35 cellular contexts compared by ENCODE assay signal in the genomic region with DNA sequence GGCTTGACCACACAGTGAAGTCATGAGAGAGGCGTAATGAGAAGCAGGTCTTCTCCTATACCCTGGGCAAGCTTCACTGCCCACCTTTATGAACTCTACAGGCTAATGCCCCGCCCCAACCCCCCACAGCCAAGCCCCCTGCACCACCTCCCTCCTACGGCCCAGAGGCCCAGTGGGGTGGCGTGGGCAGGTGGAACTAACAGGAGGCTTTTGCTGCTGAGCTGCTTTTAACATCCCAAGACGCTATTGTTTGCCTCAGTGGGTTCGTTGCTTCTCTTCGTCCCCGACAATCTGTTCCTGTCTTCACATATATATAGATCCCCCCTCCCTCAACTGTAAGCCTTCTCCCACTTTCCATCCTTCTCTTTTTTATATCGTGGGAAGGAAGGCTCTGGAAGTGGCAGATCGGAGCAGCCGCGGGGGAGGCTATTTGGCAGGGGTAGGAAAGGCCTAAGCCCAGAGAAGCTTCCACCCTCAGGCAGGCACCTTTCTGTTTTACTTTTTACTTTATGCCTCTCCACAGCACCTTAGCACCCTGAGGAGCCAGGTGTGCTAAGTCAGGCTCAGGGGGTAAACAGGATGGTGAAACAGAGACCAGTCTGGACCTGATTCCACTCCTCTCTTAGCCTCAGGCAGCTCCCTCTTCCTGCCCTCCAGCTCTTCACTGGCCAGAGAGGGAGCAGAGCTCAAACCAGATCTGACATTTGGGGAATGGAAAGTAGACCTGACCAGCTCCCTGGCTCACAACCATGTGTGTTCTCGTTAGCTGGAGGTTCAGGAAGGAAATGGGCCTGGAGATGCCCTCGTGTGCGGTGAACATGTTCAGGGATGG. TPM values are rescaled to one million over a fixed set of nuclear protein-coding genes. Genes with fewer than 3 reads are reported as not detected.
DNase-seq lines count a peak whose midpoint lies in the region; ATAC-seq and TF ChIP-seq lines count a peak whose summit lies in the region.
"Had no signal": no experiment of that assay in that cellular context is flagged by ENCODE, and none has a peak within 500 bp of the region (broad histone marks: within the 10 kb centered on the region; RNA-seq: fewer than 3 reads in every experiment).

No MANE protein-coding gene starts in this region.

- DNase-seq in activated naive CD8-positive, alpha-beta T cell treated with anti-CD3 and anti-CD28 coated beads for 36 hours: no peak
- no peak for DNase-seq in activated naive CD8-positive, alpha-beta T cell treated with anti-CD3 and anti-CD28 coated beads, Interleukin-2, amount 50 U/mL, for 24 hours
- peak; percentile 33 for DNase-seq in mammary epithelial cell
- DNase-seq in nephron progenitor cell: no peak
- no peak for DNase-seq in NCI-H1694 (lab: John Stamatoyannopoulos, UW)
- no peak for DNase-seq in NCI-H187 treated with DMSO at 0.1 percent for 48 hours (lab: John Stamatoyannopoulos, UW)
- DNase-seq in HAP-1 (ENCODE audit: low spot score in 2 of 2): no peak
- DNase-seq: activated CD8-positive, alpha-beta T cell treated with anti-CD3 and anti-CD28 coated beads for 36 hours; activated gamma-delta T cell treated with Interleukin-2 at 50 U/mL for 16 hours; CD4-positive, alpha-beta T cell; central memory CD4-positive, alpha-beta T cell; DND-41; foreskin fibroblast; GF-D8; GM23248; HFFc6; islet precursor cell; left ventricle myocardium superior; naive thymus-derived CD8-positive, alpha-beta T cell; NCI-H1092 treated with DMSO at 0.1 percent for 48 hours; NCI-H187; NCI-H2171 treated with DMSO at 0.1 percent for 48 hours; NCI-H510A; stimulated activated naive CD4-positive, alpha-beta T cell treated with Interleukin-2 at 50 U/mL for 16 hours; T-helper 1 cell; uterus had no signal

- peak overlapping the region; percentile 45 for H3K27ac Mint-ChIP-seq in activated naive CD8-positive, alpha-beta T cell treated with anti-CD3 and anti-CD28 coated beads for 36 hours
- no peak overlapping the region for H3K27ac Mint-ChIP-seq in activated naive CD8-positive, alpha-beta T cell treated with anti-CD3 and anti-CD28 coated beads, Interleukin-2, amount 50 U/mL, for 24 hours
- peak overlapping the region; percentile 55 for H3K27ac Mint-ChIP-seq in nephron progenitor cell
- H3K27ac Mint-ChIP-seq: activated CD8-positive, alpha-beta T cell treated with anti-CD3 and anti-CD28 coated beads for 36 hours; CD4-positive, alpha-beta T cell; HFFc6; mesothelial cell of epicardium had no signal

- no peak overlapping the region for H3K27ac ChIP-seq in mammary epithelial cell (ENCODE audit: insufficient read depth, low read depth, low read length)
- peak overlapping the region; percentile 67 for H3K27ac ChIP-seq in temporal lobe (ENCODE audit: low read depth, low read length)
- H3K27ac ChIP-seq: A549, esophagus muscularis mucosa, GM23248, SK-N-MC, skin epidermis, thoracic aorta, uterus had no signal

- H3K27me3 ChIP-seq in mammary epithelial cell (ENCODE audit: insufficient read depth, low read length) (no peaks in the 10 kb centered on the region), HAP-1 (ENCODE audit: low read depth) (no peaks in the 10 kb centered on the region)
- H3K27me3 ChIP-seq: esophagus muscularis mucosa, uterus had no signal

- no peak overlapping the region for H2AFZ ChIP-seq in mammary epithelial cell (ENCODE audit: low read depth, low read length)
- H2AFZ ChIP-seq: GM23248 had no signal

- H3K4me3 Mint-ChIP-seq in activated naive CD8-positive, alpha-beta T cell treated with anti-CD3 and anti-CD28 coated beads for 36 hours: no peak overlapping the region
- no peak overlapping the region for H3K4me3 Mint-ChIP-seq in activated naive CD8-positive, alpha-beta T cell treated with anti-CD3 and anti-CD28 coated beads, Interleukin-2, amount 50 U/mL, for 24 hours
- H3K4me3 Mint-ChIP-seq in nephron progenitor cell: no peak overlapping the region
- H3K4me3 Mint-ChIP-seq: activated CD8-positive, alpha-beta T cell treated with anti-CD3 and anti-CD28 coated beads for 36 hours; CD4-positive, alpha-beta T cell; HFFc6; mesothelial cell of epicardium; naive thymus-derived CD8-positive, alpha-beta T cell had no signal

- ATAC-seq in activated naive CD8-positive, alpha-beta T cell treated with anti-CD3 and anti-CD28 coated beads, Interleukin-2, amount 50 U/mL, for 24 hours: no peak
- ATAC-seq: A549; activated CD4-positive, CD25-positive, alpha-beta regulatory T cell treated with anti-CD3 and anti-CD28 coated beads, Interleukin-2, amount 50 U/mL, for 24 hours; activated CD8-positive, alpha-beta T cell treated with anti-CD3 and anti-CD28 coated beads for 36 hours; left ventricle myocardium superior; naive thymus-derived CD8-positive, alpha-beta T cell had no signal

- no peaks in the 10 kb centered on the region for H3K9me3 Mint-ChIP-seq in activated naive CD8-positive, alpha-beta T cell treated with anti-CD3 and anti-CD28 coated beads for 36 hours
- no peaks in the 10 kb centered on the region for H3K9me3 Mint-ChIP-seq in activated naive CD8-positive, alpha-beta T cell treated with anti-CD3 and anti-CD28 coated beads, Interleukin-2, amount 50 U/mL, for 24 hours
- H3K9me3 Mint-ChIP-seq in nephron progenitor cell: no peaks in the 10 kb centered on the region
- H3K9me3 Mint-ChIP-seq: activated CD8-positive, alpha-beta T cell treated with anti-CD3 and anti-CD28 coated beads for 36 hours; CD4-positive, alpha-beta T cell; HFFc6; mesothelial cell of epicardium; naive thymus-derived CD8-positive, alpha-beta T cell had no signal

- H3K36me3 Mint-ChIP-seq in activated naive CD8-positive, alpha-beta T cell treated with anti-CD3 and anti-CD28 coated beads for 36 hours: peaks cover 3% of the 10 kb centered on the region
- peaks cover 38% of the 10 kb centered on the region for H3K36me3 Mint-ChIP-seq in activated naive CD8-positive, alpha-beta T cell treated with anti-CD3 and anti-CD28 coated beads, Interleukin-2, amount 50 U/mL, for 24 hours (ENCODE audit: low read depth)
- H3K36me3 Mint-ChIP-seq in nephron progenitor cell (ENCODE audit: low read depth): peaks cover 24% of the 10 kb centered on the region

- 49% methylated on average over 11 of the region's 15 CpGs for WGBS in mammary epithelial cell (ENCODE audit: low coverage, missing lambda C conversion rate)

- H3K4me1 Mint-ChIP-seq in activated naive CD8-positive, alpha-beta T cell treated with anti-CD3 and anti-CD28 coated beads for 36 hours: no peaks in the 10 kb centered on the region
- no peaks in the 10 kb centered on the region for H3K4me1 Mint-ChIP-seq in activated naive CD8-positive, alpha-beta T cell treated with anti-CD3 and anti-CD28 coated beads, Interleukin-2, amount 50 U/mL, for 24 hours
- H3K4me1 Mint-ChIP-seq in nephron progenitor cell: peaks cover 22% of the 10 kb centered on the region
- H3K4me1 Mint-ChIP-seq: mesothelial cell of epicardium; naive thymus-derived CD8-positive, alpha-beta T cell had no signal

- in situ Hi-C loops in mammary epithelial cell (cut with MboI; ENCODE audit: low sequenced_read_pairs in 2 of 2): no loop called here
- in situ Hi-C loops in HAP-1 (cut with MboI; ENCODE audit: low sequenced_read_pairs): no loop called here

- no peaks in the 10 kb centered on the region for H4K20me1 ChIP-seq in mammary epithelial cell (ENCODE audit: insufficient read depth, low read length)

- H3K4me1 ChIP-seq in mammary epithelial cell (ENCODE audit: insufficient read depth, low read length) (peaks cover 9% of the 10 kb centered on the region), HAP-1 (no peaks in the 10 kb centered on the region)
- H3K4me1 ChIP-seq: A549, esophagus muscularis mucosa, uterus had no signal

- CTCF ChIA-PET in mammary epithelial cell (lab: Charles Lee; ENCODE audit: low non-redundant PET): no interaction called here

- dilution Hi-C loops in mammary epithelial cell (cut with HindIII; ENCODE audit: low sequenced_read_pairs): loop anchor here (5.0 kb wide), 1 partner anchor 36 kb away; no protein-coding TSS in a partner anchor

- BruUV-seq in mammary epithelial cell (replicated peaks; lab: Mats Ljungman, UMichigan): no TSS peak

- intact Hi-C loops in mammary epithelial cell (cut with micrococcal nuclease): no loop called here

- H3K36me3 ChIP-seq in mammary epithelial cell (ENCODE audit: insufficient read depth, low read length) (peaks cover 36% of the 10 kb centered on the region), HAP-1 (replicated peaks) (peaks cover 91% of the 10 kb centered on the region)
- H3K36me3 ChIP-seq: uterus had no signal

- no peaks in the 10 kb centered on the region for H3K79me2 ChIP-seq in mammary epithelial cell (ENCODE audit: insufficient read depth, low read length)

- no peak overlapping the region for H3K9ac ChIP-seq in mammary epithelial cell (ENCODE audit: insufficient read depth, low read length)
- H3K9ac ChIP-seq: GM23248 had no signal

- H3K4me2 ChIP-seq in mammary epithelial cell (ENCODE audit: insufficient read depth, low read depth, low read length): no peak overlapping the region
- H3K4me2 ChIP-seq: A549 had no signal

- no peak for TF ChIP-seq CTCF in mammary epithelial cell (conservative IDR thresholded peaks at IDR 0.05 in 1 of 2, IDR thresholded peaks at IDR 0.05 in 1 of 2; ENCODE audit: extremely low read depth in 1 of 2, insufficient read depth in 1 of 2, low read depth in 1 of 2, low read length in 2 of 2)
- no peak for TF ChIP-seq CTCF in nephron progenitor cell (IDR thresholded peaks at IDR 0.05)

- no peak overlapping the region for H3K4me3 ChIP-seq in mammary epithelial cell (replicated peaks in 1 of 3; ENCODE audit: insufficient read depth in 1 of 3, low read depth in 2 of 3, low read length in 3 of 3)
- no peak overlapping the region for H3K4me3 ChIP-seq in HAP-1
- H3K4me3 ChIP-seq: A549, esophagus muscularis mucosa, GM23248, SK-N-MC, skin epidermis, thoracic aorta, uterus had no signal

- H3K9me3 ChIP-seq in mammary epithelial cell (replicated peaks; ENCODE audit: insufficient read depth, low read length) (no peaks in the 10 kb centered on the region), HAP-1 (no peaks in the 10 kb centered on the region)
- H3K9me3 ChIP-seq: A549, esophagus muscularis mucosa, thoracic aorta, uterus had no signal

- H3K27me3 Mint-ChIP-seq in activated naive CD8-positive, alpha-beta T cell treated with anti-CD3 and anti-CD28 coated beads for 36 hours: no peaks in the 10 kb centered on the region
- H3K27me3 Mint-ChIP-seq in activated naive CD8-positive, alpha-beta T cell treated with anti-CD3 and anti-CD28 coated beads, Interleukin-2, amount 50 U/mL, for 24 hours: no peaks in the 10 kb centered on the region
- no peaks in the 10 kb centered on the region for H3K27me3 Mint-ChIP-seq in nephron progenitor cell (ENCODE audit: low read depth, poor library complexity)
- H3K27me3 Mint-ChIP-seq: activated CD8-positive, alpha-beta T cell treated with anti-CD3 and anti-CD28 coated beads for 36 hours; CD4-positive, alpha-beta T cell; naive thymus-derived CD8-positive, alpha-beta T cell had no signal

RNA-seq across cellular contexts. Expression of a gene that starts 26.5 kb away (rescaled TPM):
- total RNA-seq in activated naive CD8-positive, alpha-beta T cell treated with anti-CD3 and anti-CD28 coated beads for 36 hours: 100 to 1,000 TPM; 290 to 294 TPM
- total RNA-seq in mammary epithelial cell (1 to 10 TPM; 6.8 to 9.7 TPM), temporal lobe (2.5 TPM)
- 7.4 TPM for polyA plus RNA-seq in mammary epithelial cell
- 22.1 TPM for polyA minus RNA-seq in mammary epithelial cell
- total RNA-seq: GM23248, osteocyte had no signal
- polyA plus RNA-seq: A549 had no signal

RNA-seq across cellular contexts. Expression of a gene that starts 28.7 kb away (rescaled TPM):
- 100 to 1,000 TPM; 138 to 140 TPM for total RNA-seq in activated naive CD8-positive, alpha-beta T cell treated with anti-CD3 and anti-CD28 coated beads for 36 hours
- total RNA-seq in mammary epithelial cell (10 to 100 TPM; 17.7 to 70.4 TPM), temporal lobe (11.3 TPM)
- 34.8 TPM for polyA plus RNA-seq in mammary epithelial cell
- 44.3 TPM for polyA minus RNA-seq in mammary epithelial cell

Comparison
In these comparisons a context has a peak if more than half of its experiments do, and no peak if none do; other contexts are left out.
1. RNA of a gene that starts 26.5 kb away (total RNA-seq): 290 to 294 TPM in activated naive CD8-positive, alpha-beta T cell treated with anti-CD3 and anti-CD28 coated beads for 36 hours; 6.8 to 9.7 TPM in mammary epithelial cell and 2.5 TPM in temporal lobe (single experiment); every median in the first group is over 10 times any median in the second.